In genomic region chr1:160711528-160712311, GRCh38 we compare ENCODE assay signal across 8 cellular contexts. TPM values are rescaled to one million over a fixed set of nuclear protein-coding genes. Genes with fewer than 3 reads are reported as not detected.
DNase-seq lines count a peak whose midpoint lies in the region; ATAC-seq and TF ChIP-seq lines count a peak whose summit lies in the region.

Gene CD48 (minus strand): TSS chr1:160711822. CDS start chr1:160711763, 59 bp downstream.

- TF ChIP-seq CTCF in GM10266 (IDR thresholded peaks at IDR 0.05; ENCODE audit: control insufficient read depth, insufficient read depth, low read depth, missing control alignments) (no peak), upper lobe of right lung (IDR thresholded peaks at IDR 0.05) (no peak)

- peaks cover 7% of the 10 kb centered on the region for H3K4me1 ChIP-seq in upper lobe of right lung

- ATAC-seq in HG02678 (IDR thresholded peaks at IDR 0.05; ENCODE audit: unreplicated experiment): peak; percentile 36
- peak; percentile 5 for ATAC-seq in esophagus mucosa
- ATAC-seq in upper lobe of right lung: peak; percentile 29

- intact Hi-C loops in upper lobe of right lung (cut with DNase I): no loop called here

- DNase-seq in GM10266 (ENCODE audit: extremely low spot score): peak; percentile 58
- peak in 4 of 5 donors; percentile 30 to 82 (median 44) for DNase-seq in T-helper 1 cell
- no peak for DNase-seq in upper lobe of right lung
- DNase-seq in MG63: no peak
- no peak for DNase-seq in kidney glomerular epithelial cell (lab: John Stamatoyannopoulos, UW)
- DNase-seq in epidermal melanocyte (ENCODE audit: insufficient read length, low spot score): no peak

- H3K4me3 ChIP-seq in upper lobe of right lung (peak within 1 kb of the TSS; percentile 33), MG63 (no peak within 1 kb of the TSS)

- no peaks in the 10 kb centered on the region for H3K9me3 ChIP-seq in upper lobe of right lung
- H3K9me3 ChIP-seq in MG63: no peaks in the 10 kb centered on the region

- H3K27me3 ChIP-seq in upper lobe of right lung: no peaks in the 10 kb centered on the region
- 0 out of 2 replicates have a peak, but pooled peaks cover 2% of the 10 kb centered on the region for H3K27me3 ChIP-seq in MG63

- H3K27ac ChIP-seq in upper lobe of right lung: peak within 1 kb of the TSS; percentile 56

- H3K36me3 ChIP-seq in upper lobe of right lung: no peaks in the 10 kb centered on the region
- no peaks in the 10 kb centered on the region for H3K36me3 ChIP-seq in MG63

RNA-seq across cellular contexts. Expression of gene CD48, which starts in this region (rescaled TPM):
- total RNA-seq in esophagus mucosa (2.0 TPM), upper lobe of right lung (21.5 TPM)
- not detected in 2 replicates for total RNA-seq in MG63 (2014; rRNA removed; shearing (Covaris generic); ENCODE audit: low replicate concordance)

Comparison
In these comparisons a context has a peak if more than half of its experiments do, and no peak if none do; other contexts are left out.
1. DNase-seq: peak in GM10266 (single experiment) and T-helper 1 cell (4 of 5); none in upper lobe of right lung (single experiment), MG63 (single experiment), kidney glomerular epithelial cell (single experiment) and epidermal melanocyte (single experiment).
2. Peak in every context shown above with its lines, with median percentiles within 50 percentile points of each other: ATAC-seq.